Comparison of ENCODE assay signal across 9 cellular contexts in the genomic region with DNA sequence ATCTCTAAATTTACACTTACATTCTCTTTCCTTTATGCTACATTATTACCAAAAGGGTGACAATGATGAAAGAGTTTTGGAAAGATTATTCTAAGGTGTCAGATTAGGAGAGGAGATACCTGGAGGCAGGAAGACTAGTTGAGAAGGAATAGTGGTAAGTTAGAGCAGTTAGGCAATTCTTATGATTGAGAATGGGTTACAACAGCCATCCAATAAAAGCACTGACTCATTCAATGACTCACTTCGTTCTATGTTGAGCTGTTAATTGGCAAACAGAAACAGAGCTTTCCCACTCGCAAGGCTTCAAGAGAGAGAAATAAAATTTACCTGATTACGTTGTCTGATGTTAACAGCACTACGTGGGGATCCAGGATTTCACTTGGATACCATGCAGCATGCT. TPM values are rescaled to one million over a fixed set of nuclear protein-coding genes. Genes with fewer than 3 reads are reported as not detected.
DNase-seq lines count a peak whose midpoint lies in the region; TF ChIP-seq lines count a peak whose summit lies in the region.
"Had no signal": no experiment of that assay in that cellular context is flagged by ENCODE, and none has a peak within 500 bp of the region (broad histone marks: within the 10 kb centered on the region; RNA-seq: fewer than 3 reads in every experiment).

No MANE protein-coding gene starts in this region.

- no peaks in the 10 kb centered on the region for H3K9me3 ChIP-seq in A673 (ENCODE audit: low read depth, low read length, poor library complexity, severe bottlenecking)
- H3K9me3 ChIP-seq in adipocyte (ENCODE audit: control insufficient read depth, low read length), result no peaks in the 10 kb centered on the region
- no peaks in the 10 kb centered on the region for H3K9me3 ChIP-seq in uterus
- H3K9me3 ChIP-seq in neural progenitor cell (ENCODE audit: low read depth), result no peaks in the 10 kb centered on the region

- DNase-seq in A673 (ENCODE audit: low spot score) (peak; percentile 61), HPDE6-E6E7 (ENCODE audit: extremely low spot score) (peak; percentile 66), adipocyte (ENCODE audit: low read depth) (peak; percentile 89), kidney epithelial cell (ENCODE audit: low read depth) (peak; percentile 72), cerebellar cortex (ENCODE audit: low spot score) (no peak), uterus (no peak), neural progenitor cell (ENCODE audit: low spot score) (no peak), NCI-H510A (lab: John Stamatoyannopoulos, UW) (no peak)
- DNase-seq: DND-41 had no signal

- no peaks in the 10 kb centered on the region for H3K27me3 ChIP-seq in A673 (replicated peaks; ENCODE audit: insufficient read depth, low read depth, low read length, poor library complexity)
- H3K27me3 ChIP-seq in adipocyte (replicated peaks; ENCODE audit: control insufficient read depth, insufficient read depth, low read length), result no peaks in the 10 kb centered on the region
- H3K27me3 ChIP-seq in kidney epithelial cell (ENCODE audit: control insufficient read depth, insufficient read depth, low read length), result no peaks in the 10 kb centered on the region
- H3K27me3 ChIP-seq in uterus, result no peaks in the 10 kb centered on the region
- H3K27me3 ChIP-seq in neural progenitor cell, result no peaks in the 10 kb centered on the region

- H3K4me1 ChIP-seq in A673 (ENCODE audit: insufficient read depth, low read length, poor library complexity, severe bottlenecking), result peaks cover 4% of the 10 kb centered on the region
- peaks cover 30% of the 10 kb centered on the region for H3K4me1 ChIP-seq in adipocyte (ENCODE audit: control insufficient read depth, insufficient read depth, low read length)
- peaks cover 0 to 6% of the 10 kb centered on the region in 2 donors for H3K4me1 ChIP-seq in uterus
- H3K4me1 ChIP-seq in neural progenitor cell, result no peaks in the 10 kb centered on the region

- peaks cover 52% of the 10 kb centered on the region for H3K79me2 ChIP-seq in neural progenitor cell (ENCODE audit: low read depth)

- intact Hi-C loops in A673 (cut with micrococcal nuclease; ENCODE audit: unreplicated experiment) (no loop called here), uterus (cut with DNase I; ENCODE audit: low total_unique reads) (no loop called here)

- no peaks in the 10 kb centered on the region for H3F3A ChIP-seq in neural progenitor cell (ENCODE audit: low read depth)

- H3K4me3 Mint-ChIP-seq in neural progenitor cell, result no peak overlapping the region

- no peaks in the 10 kb centered on the region for H3K9me3 Mint-ChIP-seq in neural progenitor cell

- no TSS peak for BruUV-seq in A673 (replicated peaks; lab: Mats Ljungman, UMichigan)

- H4K20me1 ChIP-seq in neural progenitor cell (ENCODE audit: low read depth), result peaks cover 15% of the 10 kb centered on the region

- H3K27ac ChIP-seq in A673 (ENCODE audit: low read depth, low read length, poor library complexity, severe bottlenecking) (no peak overlapping the region), uterus (peak overlapping the region in 1 of 2 donors; percentile 43), neural progenitor cell (no peak overlapping the region)

- H3K4me1 Mint-ChIP-seq in neural progenitor cell, result peaks cover 3% of the 10 kb centered on the region

- no peak for TF ChIP-seq POLR2A in uterus (IDR thresholded peaks at IDR 0.05)

- H3K9ac ChIP-seq in adipocyte (ENCODE audit: low read length) (peak overlapping the region; percentile 57), neural progenitor cell (no peak overlapping the region)

- H3K4me3 ChIP-seq in A673 (ENCODE audit: low read depth, low read length, poor library complexity, severe bottlenecking) (no peak overlapping the region), adipocyte (ENCODE audit: low read length) (peak overlapping the region; percentile 63), kidney epithelial cell (ENCODE audit: low read depth, low read length) (no peak overlapping the region), uterus (no peak overlapping the region), neural progenitor cell (no peak overlapping the region)

- H3K36me3 Mint-ChIP-seq in neural progenitor cell, result peaks cover 26% of the 10 kb centered on the region

- H3K4me2 ChIP-seq in neural progenitor cell, result no peak overlapping the region

- H3K27me3 Mint-ChIP-seq in neural progenitor cell (ENCODE audit: insufficient read depth, low read depth), result no peaks in the 10 kb centered on the region

- POLR2A ChIA-PET in A673 (lab: Charles Lee; ENCODE audit: low non-redundant PET), result interaction anchor here (0.6 kb wide), 1 partner anchor 1031 kb away, joined by 3 read pairs; the partner anchor contains the start of gene PIMREG

- no peak overlapping the region for H2AFZ ChIP-seq in neural progenitor cell (replicated peaks)

- H3K36me3 ChIP-seq in A673 (ENCODE audit: insufficient read depth, low read length, poor library complexity, severe bottlenecking) (peaks cover 79% of the 10 kb centered on the region), adipocyte (ENCODE audit: control insufficient read depth, insufficient read depth, low read length, severe bottlenecking) (peaks cover 53% of the 10 kb centered on the region), kidney epithelial cell (ENCODE audit: control insufficient read depth, insufficient read depth, low read length) (peaks cover 3% of the 10 kb centered on the region), uterus (no peaks in the 10 kb centered on the region), neural progenitor cell (peaks cover 17% of the 10 kb centered on the region)

- no peak for TF ChIP-seq CTCF in A673 (conservative IDR thresholded peaks at IDR 0.05; ENCODE audit: low read depth, low read length)
- no peak for TF ChIP-seq CTCF in kidney epithelial cell (IDR thresholded peaks at IDR 0.05; ENCODE audit: insufficient read depth, low read length, poor library complexity, severe bottlenecking)
- TF ChIP-seq CTCF in uterus (IDR thresholded peaks at IDR 0.05), result no peak
- no peak for TF ChIP-seq CTCF in neural progenitor cell (IDR thresholded peaks at IDR 0.05)

- H3K27ac Mint-ChIP-seq in neural progenitor cell, result no peak overlapping the region

- CTCF ChIA-PET in A673 (lab: Charles Lee), result no interaction called here

RNA-seq across cellular contexts. Expression of gene NUP88, which starts 5.8 kb away (rescaled TPM):
- 122 and 132 TPM in 2 replicates for total RNA-seq in A673 (2021)
- 68.2 and 95.8 TPM in 2 replicates for total RNA-seq in kidney epithelial cell
- 10 to 100 TPM; 24.7 to 69.8 (median 52.3) TPM for total RNA-seq in uterus
- total RNA-seq in neural progenitor cell (ENCODE audit: low replicate concordance), result 117 and 135 TPM in 2 replicates

RNA-seq across cellular contexts. Expression of gene RPAIN, which starts 6.3 kb away (rescaled TPM):
- total RNA-seq in A673 (2021) (120 and 123 TPM in 2 replicates), kidney epithelial cell (63.4 and 71.4 TPM in 2 replicates), uterus (10 to 100 TPM; 38.7 to 78.8 (median 46.9) TPM), neural progenitor cell (ENCODE audit: low replicate concordance) (116 and 121 TPM in 2 replicates)

RNA-seq across cellular contexts. Expression of gene C1QBP, which starts 25.3 kb away (rescaled TPM):
- total RNA-seq in A673 (2021), result 457 and 458 TPM in 2 replicates
- 200 and 232 TPM in 2 replicates for total RNA-seq in kidney epithelial cell
- 10 to 100 TPM; 49.2 to 98.4 (median 80.7) TPM for total RNA-seq in uterus
- 204 and 254 TPM in 2 replicates for total RNA-seq in neural progenitor cell (ENCODE audit: low replicate concordance)

RNA-seq across cellular contexts. Expression of gene DHX33, which starts 55.1 kb away (rescaled TPM):
- total RNA-seq in A673 (2021) (47.0 and 47.4 TPM in 2 replicates), kidney epithelial cell (16.4 and 17.2 TPM in 2 replicates), uterus (10 to 100 TPM in 2 of 4 donors, 1 to 10 TPM in 2; 7.4 to 15.7 (median 11.4) TPM), neural progenitor cell (ENCODE audit: low replicate concordance) (15.0 and 19.0 TPM in 2 replicates)

Comparison
In these comparisons a context has a peak if more than half of its experiments do, and no peak if none do; other contexts are left out.
1. DNase-seq: peak in A673 (single experiment), HPDE6-E6E7 (single experiment), adipocyte (single experiment) and kidney epithelial cell (single experiment); none in cerebellar cortex (single experiment), uterus (0 of 2), neural progenitor cell (single experiment) and NCI-H510A (single experiment).